ENCODE assay signal across 8 cellular contexts in the genomic region with DNA sequence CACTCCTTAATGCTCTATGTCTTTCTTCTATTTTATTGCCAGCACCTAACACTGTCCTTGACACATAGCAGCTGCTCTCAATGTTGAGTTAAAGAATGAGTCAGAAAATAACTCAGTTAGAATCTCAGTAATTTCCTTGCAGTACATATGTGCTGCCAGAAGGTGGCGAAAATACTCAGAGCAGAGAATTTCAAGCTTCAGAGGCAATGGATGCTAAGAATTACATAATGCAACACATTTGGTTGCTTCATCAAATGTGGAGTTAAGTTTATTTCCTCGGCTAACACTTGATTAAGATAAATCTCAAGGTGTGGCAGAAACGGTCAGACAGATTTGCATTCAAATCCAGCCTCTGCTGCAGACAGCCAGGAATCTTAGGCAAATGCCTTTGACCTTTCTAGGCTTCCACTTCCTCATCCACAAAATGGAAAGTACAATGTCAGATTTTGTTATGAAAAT.
DNase-seq lines count a peak whose midpoint lies in the region; ATAC-seq and TF ChIP-seq lines count a peak whose summit lies in the region.

No MANE protein-coding gene starts in this region.

- peak; percentile 84 for TF ChIP-seq CTCF in osteoblast (IDR thresholded peaks at IDR 0.05; ENCODE audit: extremely low read depth, low read depth, low read length)

- H2AFZ ChIP-seq in osteoblast (ENCODE audit: low read length) = no peak overlapping the region

- no peaks in the 10 kb centered on the region for H3K9me3 ChIP-seq in osteoblast (ENCODE audit: low read depth, low read length)

- no peaks in the 10 kb centered on the region for H3K9me3 Mint-ChIP-seq in activated T-cell treated with anti-CD3 and anti-CD28 coated beads, Interleukin-2, amount 50 U/mL, for 4 hours

- no peaks in the 10 kb centered on the region for H3K27me3 ChIP-seq in osteoblast (ENCODE audit: insufficient read depth, low read length)

- H3K79me2 ChIP-seq in osteoblast (ENCODE audit: insufficient read depth, low read length) = no peaks in the 10 kb centered on the region

- H3K4me3 ChIP-seq in osteoblast (ENCODE audit: insufficient read depth, low read length) = no peak overlapping the region

- no peak overlapping the region for H3K4me3 Mint-ChIP-seq in activated T-cell treated with anti-CD3 and anti-CD28 coated beads, Interleukin-2, amount 50 U/mL, for 4 hours

- H3K36me3 ChIP-seq in osteoblast (ENCODE audit: insufficient read depth, low read length) = no peaks in the 10 kb centered on the region

- peaks cover 4% of the 10 kb centered on the region for H3K4me1 Mint-ChIP-seq in activated T-cell treated with anti-CD3 and anti-CD28 coated beads, Interleukin-2, amount 50 U/mL, for 4 hours (ENCODE audit: low read depth)

- peak overlapping the region; percentile 71 for H3K27ac ChIP-seq in osteoblast (ENCODE audit: low read depth, low read length)

- no peaks in the 10 kb centered on the region for H3K27me3 Mint-ChIP-seq in activated T-cell treated with anti-CD3 and anti-CD28 coated beads, Interleukin-2, amount 50 U/mL, for 4 hours (ENCODE audit: low read depth)

- no peaks in the 10 kb centered on the region for H4K20me1 ChIP-seq in osteoblast (ENCODE audit: insufficient read depth, low read length)

- H3K4me1 ChIP-seq in osteoblast (ENCODE audit: insufficient read depth, low read length) = peaks cover 33% of the 10 kb centered on the region

- peak; percentile 88 for ATAC-seq in GM21381 (IDR thresholded peaks at IDR 0.05; ENCODE audit: unreplicated experiment)
- peak; percentile 73 for ATAC-seq in HG03521 (IDR thresholded peaks at IDR 0.05; ENCODE audit: unreplicated experiment)
- ATAC-seq in activated T-cell treated with anti-CD3 and anti-CD28 coated beads, Interleukin-2, amount 50 U/mL, for 4 hours = peak; percentile 68 to 76

- DNase-seq in EL (peak; percentile 82), NCI-H774 (lab: John Stamatoyannopoulos, UW) (peak; percentile 31), foreskin melanocyte (peak; percentile 67), osteoblast (ENCODE audit: insufficient read length, low spot score, missing footprints) (peak; percentile 72), NCI-H524 treated with DMSO at 0.1 percent for 48 hours (lab: John Stamatoyannopoulos, UW) (no peak)
- DNase-seq in activated T-cell treated with anti-CD3 and anti-CD28 coated beads, Interleukin-2, amount 50 U/mL, for 4 hours = peak; percentile 17

- H3K36me3 Mint-ChIP-seq in activated T-cell treated with anti-CD3 and anti-CD28 coated beads, Interleukin-2, amount 50 U/mL, for 4 hours (ENCODE audit: insufficient read depth) = no peaks in the 10 kb centered on the region

- peak overlapping the region; percentile 52 for H3K4me2 ChIP-seq in osteoblast (ENCODE audit: insufficient read depth, low read length)
